ENCODE assay signal across 5 cellular contexts in the genomic region with DNA sequence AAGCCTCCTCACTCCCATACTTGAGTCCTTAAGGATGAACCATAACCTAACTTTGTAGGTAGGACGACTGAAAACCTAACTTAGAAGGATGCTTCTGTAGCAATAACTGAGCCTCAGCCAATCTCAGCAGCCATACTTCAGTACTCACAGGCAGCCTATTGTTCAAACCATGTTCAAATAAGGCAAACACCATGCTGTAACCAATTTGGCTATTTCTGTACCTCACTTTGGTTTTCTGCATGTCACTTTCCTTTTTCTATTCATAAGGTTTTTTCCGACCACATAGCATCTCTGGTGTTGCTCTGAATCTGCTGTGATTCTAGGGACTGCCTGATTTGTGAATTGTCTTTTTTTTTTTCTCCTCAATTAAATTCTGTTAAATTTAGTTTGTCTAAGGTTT. TPM values are rescaled to one million over a fixed set of nuclear protein-coding genes. Genes with fewer than 3 reads are reported as not detected.
"Had no signal": no experiment of that assay in that cellular context is flagged by ENCODE, and none has a peak within 500 bp of the region (broad histone marks: within the 10 kb centered on the region; RNA-seq: fewer than 3 reads in every experiment).

No MANE protein-coding gene starts in this region.

RNA-seq across cellular contexts. Expression of a gene that starts 13.7 kb away (rescaled TPM):
- total RNA-seq: heart right ventricle, lung microvascular endothelial cell, pancreas, testis, upper lobe of right lung had no signal
